Comparison of ENCODE assay signal across 8 cellular contexts in genomic region chr3:50611464-50612233, GRCh38. TPM values are rescaled to one million over a fixed set of nuclear protein-coding genes. Genes with fewer than 3 reads are reported as not detected.
DNase-seq lines count a peak whose midpoint lies in the region; ATAC-seq and TF ChIP-seq lines count a peak whose summit lies in the region.

TSS of gene CISH (minus strand) at chr3:50611774. CDS start at chr3:50611650, 124 bp downstream.

- peak within 1 kb of the TSS; percentile 100 for H3K4me2 ChIP-seq in BLaER1

- H3K4me3 ChIP-seq in BLaER1 (peak within 1 kb of the TSS; percentile 76), coronary artery (peak within 1 kb of the TSS; percentile 79)

- H3K9ac ChIP-seq in BLaER1, result peak within 1 kb of the TSS; percentile 86

- peak within 1 kb of the TSS; percentile 83 for H3K27ac ChIP-seq in BLaER1
- peak within 1 kb of the TSS; percentile 82 to 86 for H3K27ac ChIP-seq in coronary artery

- H3K27me3 ChIP-seq in BLaER1, result no peaks in the 10 kb centered on the region

- H3K4me1 ChIP-seq in BLaER1, result peaks cover 54% of the 10 kb centered on the region

- ATAC-seq in GM19035 (IDR thresholded peaks at IDR 0.05; ENCODE audit: unreplicated experiment), result peak; percentile 76
- ATAC-seq in HG03342 (IDR thresholded peaks at IDR 0.05; ENCODE audit: unreplicated experiment), result peak; percentile 69
- ATAC-seq in left lobe of liver, result peak; percentile 77

- peak; percentile 85 to 96 for DNase-seq in NCI-H524 (lab: John Stamatoyannopoulos, UW)
- peak; percentile 99 for DNase-seq in activated CD4-positive, alpha-beta T cell treated with anti-CD3 and anti-CD28 coated beads for 48 hours
- DNase-seq in coronary artery (ENCODE audit: low spot score), result peak; percentile 96
- DNase-seq in left lobe of liver (ENCODE audit: low spot score), result peak; percentile 97
- DNase-seq in stimulated activated CD4-positive, alpha-beta T cell treated with anti-CD3 and anti-CD28 coated beads, Interleukin-2, amount 100 ng/mL, for 4 hours (ENCODE audit: low read depth), result peak; percentile 98

- peaks cover 17% of the 10 kb centered on the region; the same call in 1 of the 2 replicates for H4K20me1 ChIP-seq in BLaER1

- no peak for TF ChIP-seq CTCF in coronary artery (IDR thresholded peaks at IDR 0.05)

- H3K9me3 ChIP-seq in BLaER1, result no peaks in the 10 kb centered on the region

- peaks cover 21% of the 10 kb centered on the region for H3K36me3 ChIP-seq in BLaER1

RNA-seq across cellular contexts. Expression of gene CISH, which starts in this region (rescaled TPM):
- total RNA-seq in left lobe of liver, result 8.5 TPM

Comparison
In these comparisons a context has a peak if more than half of its experiments do, and no peak if none do; other contexts are left out.
1. Peak in every context shown above with its lines: DNase-seq, ATAC-seq, H3K4me3 ChIP-seq and H3K27ac ChIP-seq.